1 cellular context compared by ENCODE assay signal in the genomic region with DNA sequence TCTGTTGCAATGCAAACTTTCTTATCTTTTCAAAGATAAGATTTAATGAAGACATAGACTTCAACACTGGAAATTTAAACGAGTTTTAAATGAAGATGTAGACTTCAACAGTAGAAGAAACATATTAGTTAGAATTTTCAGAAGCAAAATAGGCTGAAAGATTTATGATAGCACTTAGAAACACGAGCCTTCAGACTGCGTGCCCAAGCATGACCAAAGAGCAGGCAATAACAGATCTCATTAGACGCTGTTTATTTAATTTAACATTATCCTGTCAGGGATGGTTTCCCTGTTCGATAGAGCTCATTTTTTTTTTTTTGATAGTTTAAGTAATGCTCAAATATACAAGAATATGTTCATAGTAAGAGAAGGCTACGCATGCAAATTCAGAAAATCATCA.
TF ChIP-seq lines count a peak whose summit lies in the region.

No MANE protein-coding gene starts in this region.

TF ChIP-seq in HEK293, 187 proteins besides CTCF, POLR2A, EP300 and RAD21 (continued from another document and continues in another):
- TF ChIP-seq, protein P1, sequence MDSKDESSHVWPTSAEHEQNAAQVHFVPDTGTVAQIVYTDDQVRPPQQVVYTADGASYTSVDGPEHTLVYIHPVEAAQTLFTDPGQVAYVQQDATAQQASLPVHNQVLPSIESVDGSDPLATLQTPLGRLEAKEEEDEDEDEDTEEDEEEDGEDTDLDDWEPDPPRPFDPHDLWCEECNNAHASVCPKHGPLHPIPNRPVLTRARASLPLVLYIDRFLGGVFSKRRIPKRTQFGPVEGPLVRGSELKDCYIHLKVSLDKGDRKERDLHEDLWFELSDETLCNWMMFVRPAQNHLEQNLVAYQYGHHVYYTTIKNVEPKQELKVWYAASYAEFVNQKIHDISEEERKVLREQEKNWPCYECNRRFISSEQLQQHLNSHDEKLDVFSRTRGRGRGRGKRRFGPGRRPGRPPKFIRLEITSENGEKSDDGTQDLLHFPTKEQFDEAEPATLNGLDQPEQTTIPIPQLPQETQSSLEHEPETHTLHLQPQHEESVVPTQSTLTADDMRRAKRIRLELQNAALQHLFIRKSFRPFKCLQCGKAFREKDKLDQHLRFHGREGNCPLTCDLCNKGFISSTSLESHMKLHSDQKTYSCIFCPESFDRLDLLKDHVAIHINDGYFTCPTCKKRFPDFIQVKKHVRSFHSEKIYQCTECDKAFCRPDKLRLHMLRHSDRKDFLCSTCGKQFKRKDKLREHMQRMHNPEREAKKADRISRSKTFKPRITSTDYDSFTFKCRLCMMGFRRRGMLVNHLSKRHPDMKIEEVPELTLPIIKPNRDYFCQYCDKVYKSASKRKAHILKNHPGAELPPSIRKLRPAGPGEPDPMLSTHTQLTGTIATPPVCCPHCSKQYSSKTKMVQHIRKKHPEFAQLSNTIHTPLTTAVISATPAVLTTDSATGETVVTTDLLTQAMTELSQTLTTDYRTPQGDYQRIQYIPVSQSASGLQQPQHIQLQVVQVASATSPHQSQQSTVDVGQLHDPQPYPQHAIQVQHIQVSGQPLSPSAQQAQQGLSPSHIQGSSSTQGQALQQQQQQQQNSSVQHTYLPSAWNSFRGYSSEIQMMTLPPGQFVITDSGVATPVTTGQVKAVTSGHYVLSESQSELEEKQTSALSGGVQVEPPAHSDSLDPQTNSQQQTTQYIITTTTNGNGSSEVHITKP (tag by site-specific recombination; IDR thresholded peaks at IDR 0.05): peak; percentile 25; the same call in 1 of the 2 replicates
- TF ChIP-seq ZNF37A (tag by site-specific recombination; IDR thresholded peaks at IDR 0.05) (no peak), ZNF10 (tag by site-specific recombination; IDR thresholded peaks at IDR 0.05) (peak; percentile 75; the same call in 1 of the 2 replicates), OSR2 (tag by site-specific recombination; IDR thresholded peaks at IDR 0.05) (peak; percentile 97), ZNF223 (tag by site-specific recombination; IDR thresholded peaks at IDR 0.05) (no peak), ZNF174 (tag by site-specific recombination; IDR thresholded peaks at IDR 0.05) (no peak), TCF7L2 (IDR thresholded peaks at IDR 0.05; ENCODE audit: borderline replicate concordance, low read depth, low read length) (peak; percentile 84), ZNF114 (tag by site-specific recombination; IDR thresholded peaks at IDR 0.05) (no peak), ZNF629 (tag by site-specific recombination; IDR thresholded peaks at IDR 0.05) (peak; percentile 36; the same call in 1 of the 2 replicates), ZNF548 (tag by site-specific recombination; IDR thresholded peaks at IDR 0.05) (no peak), ZNF623 (tag by site-specific recombination; IDR thresholded peaks at IDR 0.05) (no peak), ZNF175 (tag by site-specific recombination; IDR thresholded peaks at IDR 0.05) (no peak), ZNF561 (tag by site-specific recombination; IDR thresholded peaks at IDR 0.05; ENCODE audit: borderline replicate concordance) (no peak), ZBTB1 (tag by site-specific recombination; IDR thresholded peaks at IDR 0.05) (no peak), ZBTB17 (tag by site-specific recombination; IDR thresholded peaks at IDR 0.05) (peak; percentile 62; the same call in 1 of the 2 replicates), ZNF658 (tag by site-specific recombination; IDR thresholded peaks at IDR 0.05) (no peak), ZEB2 (tag by site-specific recombination; IDR thresholded peaks at IDR 0.05) (peak; percentile 87), ZNF837 (tag by site-specific recombination; IDR thresholded peaks at IDR 0.05) (no peak), ZFP41 (tag by site-specific recombination; IDR thresholded peaks at IDR 0.05; ENCODE audit: borderline replicate concordance) (no peak), ZFHX2 (tag by site-specific recombination; conservative IDR thresholded peaks at IDR 0.05) (no peak), ZNF433 (tag by site-specific recombination; IDR thresholded peaks at IDR 0.05; ENCODE audit: low read depth) (no peak), HOXD13 (CRISPR knock-in tag; IDR thresholded peaks at IDR 0.05; ENCODE audit: borderline replicate concordance) (no peak), ZNF530 (tag by site-specific recombination; IDR thresholded peaks at IDR 0.05; ENCODE audit: low read depth) (no peak), ZNF324 (tag by site-specific recombination; IDR thresholded peaks at IDR 0.05) (no peak), REPIN1 (tag by site-specific recombination; IDR thresholded peaks at IDR 0.05; ENCODE audit: low read depth) (no peak), YY2 (tag by site-specific recombination; IDR thresholded peaks at IDR 0.05) (no peak), PRDM1 (tag by site-specific recombination; IDR thresholded peaks at IDR 0.05) (no peak), ZNF792 (tag by site-specific recombination; IDR thresholded peaks at IDR 0.05) (no peak), ZIC2 (tag by site-specific recombination; IDR thresholded peaks at IDR 0.05) (no peak), ZNF701 (tag by site-specific recombination; IDR thresholded peaks at IDR 0.05) (no peak)
- TF ChIP-seq, protein P2, sequence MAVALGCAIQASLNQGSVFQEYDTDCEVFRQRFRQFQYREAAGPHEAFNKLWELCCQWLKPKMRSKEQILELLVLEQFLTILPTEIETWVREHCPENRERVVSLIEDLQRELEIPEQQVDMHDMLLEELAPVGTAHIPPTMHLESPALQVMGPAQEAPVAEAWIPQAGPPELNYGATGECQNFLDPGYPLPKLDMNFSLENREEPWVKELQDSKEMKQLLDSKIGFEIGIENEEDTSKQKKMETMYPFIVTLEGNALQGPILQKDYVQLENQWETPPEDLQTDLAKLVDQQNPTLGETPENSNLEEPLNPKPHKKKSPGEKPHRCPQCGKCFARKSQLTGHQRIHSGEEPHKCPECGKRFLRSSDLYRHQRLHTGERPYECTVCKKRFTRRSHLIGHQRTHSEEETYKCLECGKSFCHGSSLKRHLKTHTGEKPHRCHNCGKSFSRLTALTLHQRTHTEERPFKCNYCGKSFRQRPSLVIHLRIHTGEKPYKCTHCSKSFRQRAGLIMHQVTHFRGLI (tag by site-specific recombination; IDR thresholded peaks at IDR 0.05): peak; percentile 34; the same call in 1 of the 2 replicates
- TF ChIP-seq, protein P3, sequence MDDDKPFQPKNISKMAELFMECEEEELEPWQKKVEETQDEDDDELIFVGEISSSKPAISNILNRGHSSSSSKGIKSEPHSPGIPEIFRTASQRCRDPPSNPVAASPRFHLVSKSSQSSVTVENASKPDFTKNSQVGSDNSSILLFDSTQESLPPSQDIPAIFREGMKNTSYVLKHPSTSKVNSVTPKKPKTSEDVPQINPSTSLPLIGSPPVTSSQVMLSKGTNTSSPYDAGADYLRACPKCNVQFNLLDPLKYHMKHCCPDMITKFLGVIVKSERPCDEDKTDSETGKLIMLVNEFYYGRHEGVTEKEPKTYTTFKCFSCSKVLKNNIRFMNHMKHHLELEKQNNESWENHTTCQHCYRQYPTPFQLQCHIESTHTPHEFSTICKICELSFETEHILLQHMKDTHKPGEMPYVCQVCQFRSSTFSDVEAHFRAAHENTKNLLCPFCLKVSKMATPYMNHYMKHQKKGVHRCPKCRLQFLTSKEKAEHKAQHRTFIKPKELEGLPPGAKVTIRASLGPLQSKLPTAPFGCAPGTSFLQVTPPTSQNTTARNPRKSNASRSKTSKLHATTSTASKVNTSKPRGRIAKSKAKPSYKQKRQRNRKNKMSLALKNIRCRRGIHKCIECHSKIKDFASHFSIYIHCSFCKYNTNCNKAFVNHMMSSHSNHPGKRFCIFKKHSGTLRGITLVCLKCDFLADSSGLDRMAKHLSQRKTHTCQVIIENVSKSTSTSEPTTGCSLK (tag by site-specific recombination; IDR thresholded peaks at IDR 0.05): no peak
- TF ChIP-seq, protein P4, sequence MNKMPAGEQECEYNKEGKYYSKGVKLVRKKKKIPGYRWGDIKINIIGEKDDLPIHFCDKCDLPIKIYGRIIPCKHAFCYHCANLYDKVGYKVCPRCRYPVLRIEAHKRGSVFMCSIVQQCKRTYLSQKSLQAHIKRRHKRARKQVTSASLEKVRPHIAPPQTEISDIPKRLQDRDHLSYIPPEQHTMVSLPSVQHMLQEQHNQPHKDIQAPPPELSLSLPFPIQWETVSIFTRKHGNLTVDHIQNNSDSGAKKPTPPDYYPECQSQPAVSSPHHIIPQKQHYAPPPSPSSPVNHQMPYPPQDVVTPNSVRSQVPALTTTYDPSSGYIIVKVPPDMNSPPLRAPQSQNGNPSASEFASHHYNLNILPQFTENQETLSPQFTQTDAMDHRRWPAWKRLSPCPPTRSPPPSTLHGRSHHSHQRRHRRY (tag by site-specific recombination; IDR thresholded peaks at IDR 0.05): no peak
- TF ChIP-seq, protein P5, sequence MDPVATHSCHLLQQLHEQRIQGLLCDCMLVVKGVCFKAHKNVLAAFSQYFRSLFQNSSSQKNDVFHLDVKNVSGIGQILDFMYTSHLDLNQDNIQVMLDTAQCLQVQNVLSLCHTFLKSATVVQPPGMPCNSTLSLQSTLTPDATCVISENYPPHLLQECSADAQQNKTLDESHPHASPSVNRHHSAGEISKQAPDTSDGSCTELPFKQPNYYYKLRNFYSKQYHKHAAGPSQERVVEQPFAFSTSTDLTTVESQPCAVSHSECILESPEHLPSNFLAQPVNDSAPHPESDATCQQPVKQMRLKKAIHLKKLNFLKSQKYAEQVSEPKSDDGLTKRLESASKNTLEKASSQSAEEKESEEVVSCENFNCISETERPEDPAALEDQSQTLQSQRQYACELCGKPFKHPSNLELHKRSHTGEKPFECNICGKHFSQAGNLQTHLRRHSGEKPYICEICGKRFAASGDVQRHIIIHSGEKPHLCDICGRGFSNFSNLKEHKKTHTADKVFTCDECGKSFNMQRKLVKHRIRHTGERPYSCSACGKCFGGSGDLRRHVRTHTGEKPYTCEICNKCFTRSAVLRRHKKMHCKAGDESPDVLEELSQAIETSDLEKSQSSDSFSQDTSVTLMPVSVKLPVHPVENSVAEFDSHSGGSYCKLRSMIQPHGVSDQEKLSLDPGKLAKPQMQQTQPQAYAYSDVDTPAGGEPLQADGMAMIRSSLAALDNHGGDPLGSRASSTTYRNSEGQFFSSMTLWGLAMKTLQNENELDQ (tag by site-specific recombination; IDR thresholded peaks at IDR 0.05; ENCODE audit: low read depth): no peak
- TF ChIP-seq, protein P6, sequence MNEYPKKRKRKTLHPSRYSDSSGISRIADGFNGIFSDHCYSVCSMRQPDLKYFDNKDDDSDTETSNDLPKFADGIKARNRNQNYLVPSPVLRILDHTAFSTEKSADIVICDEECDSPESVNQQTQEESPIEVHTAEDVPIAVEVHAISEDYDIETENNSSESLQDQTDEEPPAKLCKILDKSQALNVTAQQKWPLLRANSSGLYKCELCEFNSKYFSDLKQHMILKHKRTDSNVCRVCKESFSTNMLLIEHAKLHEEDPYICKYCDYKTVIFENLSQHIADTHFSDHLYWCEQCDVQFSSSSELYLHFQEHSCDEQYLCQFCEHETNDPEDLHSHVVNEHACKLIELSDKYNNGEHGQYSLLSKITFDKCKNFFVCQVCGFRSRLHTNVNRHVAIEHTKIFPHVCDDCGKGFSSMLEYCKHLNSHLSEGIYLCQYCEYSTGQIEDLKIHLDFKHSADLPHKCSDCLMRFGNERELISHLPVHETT (tag by site-specific recombination; IDR thresholded peaks at IDR 0.05): no peak
- TF ChIP-seq, protein P7, sequence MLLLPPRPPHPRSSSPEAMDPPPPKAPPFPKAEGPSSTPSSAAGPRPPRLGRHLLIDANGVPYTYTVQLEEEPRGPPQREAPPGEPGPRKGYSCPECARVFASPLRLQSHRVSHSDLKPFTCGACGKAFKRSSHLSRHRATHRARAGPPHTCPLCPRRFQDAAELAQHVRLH (tag by site-specific recombination; IDR thresholded peaks at IDR 0.05): peak; percentile 65; the same call in 1 of the 2 replicates
- TF ChIP-seq, protein P8, sequence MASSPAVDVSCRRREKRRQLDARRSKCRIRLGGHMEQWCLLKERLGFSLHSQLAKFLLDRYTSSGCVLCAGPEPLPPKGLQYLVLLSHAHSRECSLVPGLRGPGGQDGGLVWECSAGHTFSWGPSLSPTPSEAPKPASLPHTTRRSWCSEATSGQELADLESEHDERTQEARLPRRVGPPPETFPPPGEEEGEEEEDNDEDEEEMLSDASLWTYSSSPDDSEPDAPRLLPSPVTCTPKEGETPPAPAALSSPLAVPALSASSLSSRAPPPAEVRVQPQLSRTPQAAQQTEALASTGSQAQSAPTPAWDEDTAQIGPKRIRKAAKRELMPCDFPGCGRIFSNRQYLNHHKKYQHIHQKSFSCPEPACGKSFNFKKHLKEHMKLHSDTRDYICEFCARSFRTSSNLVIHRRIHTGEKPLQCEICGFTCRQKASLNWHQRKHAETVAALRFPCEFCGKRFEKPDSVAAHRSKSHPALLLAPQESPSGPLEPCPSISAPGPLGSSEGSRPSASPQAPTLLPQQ (tag by site-specific recombination; IDR thresholded peaks at IDR 0.05): no peak
- TF ChIP-seq, protein P9, sequence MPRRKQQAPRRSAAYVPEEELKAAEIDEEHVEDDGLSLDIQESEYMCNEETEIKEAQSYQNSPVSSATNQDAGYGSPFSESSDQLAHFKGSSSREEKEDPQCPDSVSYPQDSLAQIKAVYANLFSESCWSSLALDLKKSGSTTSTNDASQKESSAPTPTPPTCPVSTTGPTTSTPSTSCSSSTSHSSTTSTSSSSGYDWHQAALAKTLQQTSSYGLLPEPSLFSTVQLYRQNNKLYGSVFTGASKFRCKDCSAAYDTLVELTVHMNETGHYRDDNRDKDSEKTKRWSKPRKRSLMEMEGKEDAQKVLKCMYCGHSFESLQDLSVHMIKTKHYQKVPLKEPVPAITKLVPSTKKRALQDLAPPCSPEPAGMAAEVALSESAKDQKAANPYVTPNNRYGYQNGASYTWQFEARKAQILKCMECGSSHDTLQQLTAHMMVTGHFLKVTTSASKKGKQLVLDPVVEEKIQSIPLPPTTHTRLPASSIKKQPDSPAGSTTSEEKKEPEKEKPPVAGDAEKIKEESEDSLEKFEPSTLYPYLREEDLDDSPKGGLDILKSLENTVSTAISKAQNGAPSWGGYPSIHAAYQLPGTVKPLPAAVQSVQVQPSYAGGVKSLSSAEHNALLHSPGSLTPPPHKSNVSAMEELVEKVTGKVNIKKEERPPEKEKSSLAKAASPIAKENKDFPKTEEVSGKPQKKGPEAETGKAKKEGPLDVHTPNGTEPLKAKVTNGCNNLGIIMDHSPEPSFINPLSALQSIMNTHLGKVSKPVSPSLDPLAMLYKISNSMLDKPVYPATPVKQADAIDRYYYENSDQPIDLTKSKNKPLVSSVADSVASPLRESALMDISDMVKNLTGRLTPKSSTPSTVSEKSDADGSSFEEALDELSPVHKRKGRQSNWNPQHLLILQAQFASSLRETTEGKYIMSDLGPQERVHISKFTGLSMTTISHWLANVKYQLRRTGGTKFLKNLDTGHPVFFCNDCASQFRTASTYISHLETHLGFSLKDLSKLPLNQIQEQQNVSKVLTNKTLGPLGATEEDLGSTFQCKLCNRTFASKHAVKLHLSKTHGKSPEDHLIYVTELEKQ (tag by site-specific recombination; IDR thresholded peaks at IDR 0.05; ENCODE audit: borderline replicate concordance): peak; percentile 82; the same call in 1 of the 2 replicates
- TF ChIP-seq, protein P10, sequence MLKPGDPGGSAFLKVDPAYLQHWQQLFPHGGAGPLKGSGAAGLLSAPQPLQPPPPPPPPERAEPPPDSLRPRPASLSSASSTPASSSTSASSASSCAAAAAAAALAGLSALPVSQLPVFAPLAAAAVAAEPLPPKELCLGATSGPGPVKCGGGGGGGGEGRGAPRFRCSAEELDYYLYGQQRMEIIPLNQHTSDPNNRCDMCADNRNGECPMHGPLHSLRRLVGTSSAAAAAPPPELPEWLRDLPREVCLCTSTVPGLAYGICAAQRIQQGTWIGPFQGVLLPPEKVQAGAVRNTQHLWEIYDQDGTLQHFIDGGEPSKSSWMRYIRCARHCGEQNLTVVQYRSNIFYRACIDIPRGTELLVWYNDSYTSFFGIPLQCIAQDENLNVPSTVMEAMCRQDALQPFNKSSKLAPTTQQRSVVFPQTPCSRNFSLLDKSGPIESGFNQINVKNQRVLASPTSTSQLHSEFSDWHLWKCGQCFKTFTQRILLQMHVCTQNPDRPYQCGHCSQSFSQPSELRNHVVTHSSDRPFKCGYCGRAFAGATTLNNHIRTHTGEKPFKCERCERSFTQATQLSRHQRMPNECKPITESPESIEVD (tag by site-specific recombination; IDR thresholded peaks at IDR 0.05): peak; percentile 90
